Comparison of ENCODE assay signal across 19 cellular contexts in genomic region chr5:4551034-4551433, GRCh38.
DNase-seq lines count a peak whose midpoint lies in the region; TF ChIP-seq lines count a peak whose summit lies in the region.
"Had no signal": no experiment of that assay in that cellular context is flagged by ENCODE, and none has a peak within 500 bp of the region (broad histone marks: within the 10 kb centered on the region; RNA-seq: fewer than 3 reads in every experiment).

No MANE protein-coding gene starts in this region.

- no peaks in the 10 kb centered on the region for H3K36me3 ChIP-seq in KOPT-K1 (ENCODE audit: insufficient read depth, low read length)
- H3K36me3 ChIP-seq: ovary, vagina had no signal

- TF ChIP-seq CTCF in fibroblast of the aortic adventitia (IDR thresholded peaks at IDR 0.05; ENCODE audit: insufficient read depth, low read length) = no peak
- no peak for TF ChIP-seq CTCF in CD14-positive monocyte (IDR thresholded peaks at IDR 0.05)

- H3K27ac ChIP-seq in KOPT-K1 (ENCODE audit: low read depth, low read length, poor library complexity, severe bottlenecking) = peak overlapping the region; percentile 100
- H3K27ac ChIP-seq: foreskin keratinocyte, ovary, vagina had no signal

- H3K4me3 ChIP-seq in fibroblast of the aortic adventitia (ENCODE audit: low read depth, low read length) = no peak overlapping the region
- H3K4me3 ChIP-seq: GM12878, ovary, vagina had no signal

- no peak overlapping the region for H3K4me3 Mint-ChIP-seq in CD14-positive monocyte
- H3K4me3 Mint-ChIP-seq: activated naive CD4-positive, alpha-beta T cell treated with anti-CD3 and anti-CD28 coated beads, Interleukin-2, amount 10 ng/mL, durations not matched to agents 7 days and 5 days; endodermal cell; stimulated activated naive CD8-positive, alpha-beta T cell treated with anti-CD3 and anti-CD28 coated beads, Interleukin-15, amount 100 ng/mL, for 72 hours had no signal

- intact Hi-C loops in CD14-positive monocyte (cut with micrococcal nuclease) = no loop called here

- no peak overlapping the region for H3K27ac Mint-ChIP-seq in CD14-positive monocyte
- H3K27ac Mint-ChIP-seq: activated naive CD4-positive, alpha-beta T cell treated with anti-CD3 and anti-CD28 coated beads, Interleukin-2, amount 10 ng/mL, durations not matched to agents 7 days and 5 days; endodermal cell; stimulated activated naive CD8-positive, alpha-beta T cell treated with anti-CD3 and anti-CD28 coated beads, Interleukin-15, amount 100 ng/mL, for 72 hours had no signal

- H3K9me3 ChIP-seq in KOPT-K1 (ENCODE audit: insufficient read depth, low read length, poor library complexity, severe bottlenecking) = no peaks in the 10 kb centered on the region
- H3K9me3 ChIP-seq: ovary, vagina had no signal

- H3K9me3 Mint-ChIP-seq in CD14-positive monocyte = peaks cover 0 to 21% (median 4%) of the 10 kb centered on the region in 7 donors
- H3K9me3 Mint-ChIP-seq: endodermal cell had no signal

- peak; percentile 71 for DNase-seq in NCI-H2107 (lab: John Stamatoyannopoulos, UW)
- peak; percentile 80 for DNase-seq in RPMI7951 (ENCODE audit: low read depth)
- DNase-seq in fibroblast of the aortic adventitia (ENCODE audit: low read depth) = peak; percentile 34
- no peak for DNase-seq in amygdala (lab: John Stamatoyannopoulos, UW)
- no peak for DNase-seq in hippocampal formation (lab: John Stamatoyannopoulos, UW)
- no peak for DNase-seq in CD14-positive monocyte (ENCODE audit: low spot score)
- DNase-seq in SHP77 (lab: John Stamatoyannopoulos, UW) = no peak
- DNase-seq: activated CD4-positive, alpha-beta T cell treated with anti-CD3 and anti-CD28 coated beads, Interleukin-2, amount 50 U/mL, for 4 hours; activated naive CD4-positive, alpha-beta T cell treated with anti-CD3 and anti-CD28 coated beads, Interleukin-2, amount 10 ng/mL, durations not matched to agents 7 days and 5 days; Calu3; endodermal cell; foreskin keratinocyte; NCI-H1105; NCI-H774; ovary; stimulated activated naive CD8-positive, alpha-beta T cell treated with anti-CD3 and anti-CD28 coated beads, Interleukin-15, amount 100 ng/mL, for 72 hours had no signal

- H3K36me3 Mint-ChIP-seq in CD14-positive monocyte = no peaks in the 10 kb centered on the region
- H3K36me3 Mint-ChIP-seq: activated naive CD4-positive, alpha-beta T cell treated with anti-CD3 and anti-CD28 coated beads, Interleukin-2, amount 10 ng/mL, durations not matched to agents 7 days and 5 days had no signal

- no peaks in the 10 kb centered on the region for H3K27me3 Mint-ChIP-seq in CD14-positive monocyte (ENCODE audit: low read depth in 3 of 3)
- H3K27me3 Mint-ChIP-seq: activated naive CD4-positive, alpha-beta T cell treated with anti-CD3 and anti-CD28 coated beads, Interleukin-2, amount 10 ng/mL, durations not matched to agents 7 days and 5 days; stimulated activated naive CD8-positive, alpha-beta T cell treated with anti-CD3 and anti-CD28 coated beads, Interleukin-15, amount 100 ng/mL, for 72 hours had no signal

- no peaks in the 10 kb centered on the region for H3K4me1 Mint-ChIP-seq in CD14-positive monocyte
- H3K4me1 Mint-ChIP-seq: activated naive CD4-positive, alpha-beta T cell treated with anti-CD3 and anti-CD28 coated beads, Interleukin-2, amount 10 ng/mL, durations not matched to agents 7 days and 5 days; stimulated activated naive CD8-positive, alpha-beta T cell treated with anti-CD3 and anti-CD28 coated beads, Interleukin-15, amount 100 ng/mL, for 72 hours had no signal

Comparison
In these comparisons a context has a peak if more than half of its experiments do, and no peak if none do; other contexts are left out.
1. DNase-seq: peak in NCI-H2107 (single experiment), RPMI7951 (single experiment) and fibroblast of the aortic adventitia (single experiment); none in amygdala (0 of 56), hippocampal formation (0 of 2), CD14-positive monocyte (single experiment) and SHP77 (0 of 2).